In the genomic region with DNA sequence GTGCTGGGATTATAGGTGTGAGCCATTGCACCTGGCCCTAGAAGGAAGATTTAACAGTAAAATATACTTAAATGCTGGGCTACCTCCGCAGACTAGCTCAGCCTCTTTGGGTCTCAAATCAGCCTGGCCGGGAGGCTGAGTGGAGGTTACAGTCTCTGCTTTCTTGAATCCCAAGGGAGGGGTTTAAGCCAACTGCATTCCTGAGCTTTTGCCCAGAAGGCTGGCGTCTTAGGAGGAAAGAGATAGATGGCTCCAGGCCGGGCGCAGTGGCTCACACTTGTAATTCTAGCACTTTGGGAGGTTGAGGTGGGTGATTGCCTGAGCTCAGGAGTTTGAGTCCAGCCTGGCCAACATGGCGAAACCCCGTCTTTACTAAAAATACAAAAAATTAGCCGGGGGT, we compare ENCODE assay signal across 24 cellular contexts. TPM values are rescaled to one million over a fixed set of nuclear protein-coding genes. Genes with fewer than 3 reads are reported as not detected.
DNase-seq lines count a peak whose midpoint lies in the region; ATAC-seq and TF ChIP-seq lines count a peak whose summit lies in the region.
"Had no signal": no experiment of that assay in that cellular context is flagged by ENCODE, and none has a peak within 500 bp of the region (broad histone marks: within the 10 kb centered on the region; RNA-seq: fewer than 3 reads in every experiment).

No MANE protein-coding gene starts in this region.

- H3K27me3 ChIP-seq in PC-9 (ENCODE audit: insufficient read depth, low read depth) (no peaks in the 10 kb centered on the region), esophagus squamous epithelium (peaks cover 0 to 17% (median 0%) of the 10 kb centered on the region in 4 donors)
- H3K27me3 ChIP-seq: hepatocyte, right atrium auricular region had no signal

- H3K4me2 ChIP-seq in PC-9 = peak overlapping the region; percentile 20; the same call in 1 of the 2 replicates
- H3K4me2 ChIP-seq: hepatocyte had no signal

- no peaks in the 10 kb centered on the region for H3K9me2 ChIP-seq in PC-9 (ENCODE audit: insufficient read depth)

- no peak for TF ChIP-seq CTCF in PC-9 (conservative IDR thresholded peaks at IDR 0.05)
- no peak for TF ChIP-seq CTCF in fibroblast of pulmonary artery (IDR thresholded peaks at IDR 0.05; ENCODE audit: low read length, missing control alignments)
- TF ChIP-seq CTCF in type B pancreatic cell (conservative IDR thresholded peaks at IDR 0.05) = no peak
- TF ChIP-seq CTCF in esophagus squamous epithelium (IDR thresholded peaks at IDR 0.05) = no peak

- no peaks in the 10 kb centered on the region for H4K20me1 ChIP-seq in PC-9 (ENCODE audit: insufficient read depth)

- H3K4me3 ChIP-seq in PC-9 (no peak overlapping the region), fibroblast of pulmonary artery (replicated peaks; ENCODE audit: low read depth, low read length) (no peak overlapping the region), esophagus squamous epithelium (no peak overlapping the region)
- H3K4me3 ChIP-seq: hepatocyte had no signal

- intact Hi-C loops in PC-9 (cut with micrococcal nuclease; ENCODE audit: unreplicated experiment) = loop anchor here (5.0 kb wide), 1 partner anchor 38 kb away; a partner anchor contains a TSS
- intact Hi-C loops in esophagus squamous epithelium (cut with DNase I) = loop anchor here (10.0 kb wide), 1 partner anchor 116 kb away; no protein-coding TSS in a partner anchor

- no peak overlapping the region for H3K4me3 Mint-ChIP-seq in type B pancreatic cell
- H3K4me3 Mint-ChIP-seq: activated CD4-positive, alpha-beta T cell treated with anti-CD3 and anti-CD28 coated beads, Interleukin-2, amount 10 ng/mL, durations not matched to agents 7 days and 5 days; central memory CD8-positive, alpha-beta T cell had no signal

- ATAC-seq in GM21528 (IDR thresholded peaks at IDR 0.05; ENCODE audit: low FRiP score, unreplicated experiment) = no peak

- POLR2A ChIA-PET in PC-9 (lab: Charles Lee; ENCODE audit: unreplicated experiment) = no interaction called here

- no peak for TF ChIP-seq POLR2A in esophagus squamous epithelium (IDR thresholded peaks at IDR 0.05)

- H3K4me1 ChIP-seq in PC-9 (replicated peaks; ENCODE audit: insufficient read depth) = peaks cover 33% of the 10 kb centered on the region
- peaks cover 2 to 18% (median 5%) of the 10 kb centered on the region in 3 donors for H3K4me1 ChIP-seq in esophagus squamous epithelium
- H3K4me1 ChIP-seq: right atrium auricular region had no signal

- BruUV-seq in PC-9 (replicated peaks; lab: Mats Ljungman, UMichigan) = no TSS peak

- H3K9me3 Mint-ChIP-seq in type B pancreatic cell = peaks cover 5% of the 10 kb centered on the region
- H3K9me3 Mint-ChIP-seq: activated CD4-positive, alpha-beta T cell treated with anti-CD3 and anti-CD28 coated beads, Interleukin-2, amount 10 ng/mL, durations not matched to agents 7 days and 5 days; central memory CD8-positive, alpha-beta T cell had no signal

- CTCF ChIA-PET in PC-9 (lab: Charles Lee) = interaction anchor here (0.6 to 0.7 kb wide), 2 partner anchors 16 to 125 kb away, joined by 4 to 14 read pairs; no protein-coding TSS in a partner anchor

- H3K79me2 ChIP-seq in PC-9 (ENCODE audit: low read depth) = no peaks in the 10 kb centered on the region
- H3K79me2 ChIP-seq: hepatocyte had no signal

- H3K36me3 Mint-ChIP-seq in type B pancreatic cell = no peaks in the 10 kb centered on the region

- DNase-seq in NCI-H82 (lab: John Stamatoyannopoulos, UW) (peak; percentile 62), NCI-H82 treated with DMSO at 0.1 percent for 48 hours (lab: John Stamatoyannopoulos, UW; ENCODE audit: unreplicated experiment) (no peak), PC-9 (no peak), fibroblast of pulmonary artery (ENCODE audit: low read depth) (peak; percentile 39), type B pancreatic cell (ENCODE audit: extremely low spot score, unreplicated experiment) (no peak), esophagus squamous epithelium (lab: John Stamatoyannopoulos, UW) (no peak), HT-29 (ENCODE audit: low spot score) (no peak)
- DNase-seq: activated CD4-positive, alpha-beta T cell treated with anti-CD3 and anti-CD28 coated beads, Interleukin-2, amount 10 ng/mL, durations not matched to agents 7 days and 5 days; activated CD8-positive, alpha-beta memory T cell treated with anti-CD3 and anti-CD28 coated beads, Interleukin-2, amount 50 U/mL, for 4 hours; activated effector memory CD4-positive, alpha-beta T cell treated with Interleukin-2 at 50 U/mL for 16 hours; DMS153; effector memory CD4-positive, alpha-beta T cell; IMR-90; NCI-H2081 treated with DMSO at 0.1 percent for 48 hours; NCI-H510A treated with DMSO at 0.1 percent for 48 hours; trophoblast cell had no signal

- H3F3A ChIP-seq in PC-9 (ENCODE audit: insufficient read depth, low read depth) = peaks cover 31% of the 10 kb centered on the region; the same call in 1 of the 2 replicates

- peak overlapping the region; percentile 69 for H3K27ac Mint-ChIP-seq in type B pancreatic cell
- H3K27ac Mint-ChIP-seq: activated CD4-positive, alpha-beta T cell treated with anti-CD3 and anti-CD28 coated beads, Interleukin-2, amount 10 ng/mL, durations not matched to agents 7 days and 5 days had no signal

- H3K27ac ChIP-seq in PC-9 = no peak overlapping the region
- no peak overlapping the region for H3K27ac ChIP-seq in esophagus squamous epithelium
- H3K27ac ChIP-seq: 22Rv1, C4-2B, hepatocyte had no signal

- H2AFZ ChIP-seq in PC-9 = no peak overlapping the region
- H2AFZ ChIP-seq: hepatocyte had no signal

- H3K9me3 ChIP-seq in PC-9 (ENCODE audit: insufficient read depth, low read depth) (no peaks in the 10 kb centered on the region), esophagus squamous epithelium (no peaks in the 10 kb centered on the region)
- H3K9me3 ChIP-seq: esophagus muscularis mucosa, right atrium auricular region had no signal

- peaks cover 3% of the 10 kb centered on the region for H3K4me1 Mint-ChIP-seq in type B pancreatic cell (ENCODE audit: unreplicated experiment)

- peaks cover 15% of the 10 kb centered on the region for H3K27me3 Mint-ChIP-seq in type B pancreatic cell

- 40 to 60% methylated on average over 4 to 8 of the region's 8 CpGs for WGBS in esophagus squamous epithelium, 2 donors

- H3K36me3 ChIP-seq in PC-9 (ENCODE audit: low read depth) (no peaks in the 10 kb centered on the region), esophagus squamous epithelium (no peaks in the 10 kb centered on the region)
- H3K36me3 ChIP-seq: esophagus muscularis mucosa, right atrium auricular region had no signal

RNA-seq across cellular contexts. Expression of a gene that starts 0.6 kb away (rescaled TPM):
- total RNA-seq in PC-9 (2021) = 8.5 and 10.8 TPM in 2 replicates
- 0.93 and 1.0 TPM in 2 replicates for total RNA-seq in type B pancreatic cell (ENCODE audit: low replicate concordance)
- 1 to 10 TPM in 3 of 4 donors, under 1 TPM in 1; 0.87 to 3.2 (median 2.3) TPM for total RNA-seq in esophagus squamous epithelium
- total RNA-seq in HT-29 (2014; rRNA removed; shearing (Covaris generic)) = 0.13 and 0.28 TPM in 2 replicates
- total RNA-seq: lung microvascular endothelial cell had no signal

RNA-seq across cellular contexts. Expression of a gene that starts 22.9 kb away (rescaled TPM):
- total RNA-seq in PC-9 (2021) (not detected in 2 replicates), type B pancreatic cell (ENCODE audit: low replicate concordance) (0.07 TPM in 1 of 2 replicates, not detected in the other), esophagus squamous epithelium (1 to 10 TPM in 1 of 4 donors, under 1 TPM in 3; 0.21 to 1.3 (median 0.63) TPM)
- not detected in 2 replicates for total RNA-seq in HT-29 (2014; rRNA removed; shearing (Covaris generic))
- total RNA-seq: IMR-90 had no signal

RNA-seq across cellular contexts. Expression of a gene that starts 34.4 kb away (rescaled TPM):
- total RNA-seq in PC-9 (2021) (13.5 and 21.3 TPM in 2 replicates), type B pancreatic cell (ENCODE audit: low replicate concordance) (8.2 and 9.6 TPM in 2 replicates), esophagus squamous epithelium (1 to 10 TPM; 1.4 to 8.2 (median 3.5) TPM)
- 20.2 and 22.0 TPM in 2 replicates for total RNA-seq in HT-29 (2014; rRNA removed; shearing (Covaris generic))

RNA-seq across cellular contexts. Expression of a gene that starts 40.1 kb away (rescaled TPM):
- total RNA-seq in PC-9 (2021) = 23.0 TPM in 2 replicates
- 24.5 and 32.9 TPM in 2 replicates for total RNA-seq in type B pancreatic cell (ENCODE audit: low replicate concordance)
- 10 to 100 TPM; 10.7 to 20.8 (median 17.7) TPM for total RNA-seq in esophagus squamous epithelium
- total RNA-seq in HT-29 (2014; rRNA removed; shearing (Covaris generic)) = 85.4 and 88.4 TPM in 2 replicates

RNA-seq across cellular contexts. Expression of a gene that starts 52.7 kb away (rescaled TPM):
- total RNA-seq in PC-9 (2021) = 34.7 and 37.0 TPM in 2 replicates
- total RNA-seq in type B pancreatic cell (ENCODE audit: low replicate concordance) = 22.4 and 29.3 TPM in 2 replicates
- total RNA-seq in esophagus squamous epithelium = 10 to 100 TPM in 2 of 4 donors, 1 to 10 TPM in 2; 6.6 to 16.8 (median 10.5) TPM
- 19.8 and 34.8 TPM in 2 replicates for total RNA-seq in HT-29 (2014; rRNA removed; shearing (Covaris generic))

Comparison
In these comparisons a context has a peak if more than half of its experiments do, and no peak if none do; other contexts are left out.
1. DNase-seq: peak in NCI-H82 (single experiment) and fibroblast of pulmonary artery (single experiment); none in NCI-H82 treated with DMSO at 0.1 percent for 48 hours (single experiment), PC-9 (0 of 2), type B pancreatic cell (single experiment), esophagus squamous epithelium (single experiment) and HT-29 (single experiment).